ENCODE assay signal across 31 cellular contexts in genomic region chr2:74792282-74792681, GRCh38.
"Had no signal": no experiment of that assay in that cellular context is flagged by ENCODE, and none has a peak within 500 bp of the region (broad histone marks: within the 10 kb centered on the region; RNA-seq: fewer than 3 reads in every experiment).

No MANE protein-coding gene starts in this region.

- ATAC-seq: activated CD4-positive, alpha-beta T cell treated with anti-CD3 and anti-CD28 coated beads for 36 hours; activated CD4-positive, CD25-positive, alpha-beta regulatory T cell treated with anti-CD3 and anti-CD28 coated beads, Interleukin-2, amount 50 U/mL, for 24 hours; activated CD8-positive, alpha-beta T cell treated with anti-CD3 and anti-CD28 coated beads, Interleukin-2, amount 10 ng/mL, durations not matched to agents 7 days and 5 days; body of pancreas; Panc1; WTC11 had no signal

- H3K36me3 ChIP-seq: ascending aorta, SJSA1 had no signal

- H3K4me2 ChIP-seq: KMS-11, SK-N-SH had no signal

- H3K9me3 ChIP-seq: ascending aorta, body of pancreas, SJSA1 had no signal

- DNase-seq: activated CD4-positive, alpha-beta T cell treated with anti-CD3 and anti-CD28 coated beads for 36 hours; activated CD4-positive, alpha-beta T cell treated with anti-CD3 and anti-CD28 coated beads, Interleukin-2, amount 10 ng/mL, durations not matched to agents 7 days and 5 days; activated CD4-positive, alpha-beta T cell treated with anti-CD3 and anti-CD28 coated beads, Interleukin-2, amount 50 U/mL, for 48 hours; activated CD8-positive, alpha-beta T cell treated with anti-CD3 and anti-CD28 coated beads, Interleukin-2, amount 10 ng/mL, durations not matched to agents 7 days and 5 days; activated gamma-delta T cell; activated naive CD4-positive, alpha-beta T cell treated with Interleukin-2 at 50 U/mL for 16 hours; activated naive CD8-positive, alpha-beta T cell treated with anti-CD3 and anti-CD28 coated beads, Interleukin-2, amount 10 ng/mL, durations not matched to agents 7 days and 5 days; activated T-cell treated with anti-CD3 and anti-CD28 coated beads, Interleukin-2, amount 50 U/mL, for 24 hours; amygdala; body of pancreas; caudate nucleus; cerebellar nuclear complex; cortex of kidney; MM.1S; MV-4-11; NCI-H1092; NCI-H1436 treated with DMSO at 0.1 percent for 48 hours; NCI-H1694 treated with DMSO at 0.1 percent for 48 hours; NCI-H2081; NCI-H2227 treated with DMSO at 0.1 percent for 48 hours; NCI-H524 treated with DMSO at 0.1 percent for 48 hours; SHP77 treated with DMSO at 0.1 percent for 48 hours; SK-N-SH had no signal

- H3K27ac ChIP-seq: ascending aorta, body of pancreas, KMS-11, SJSA1 had no signal

- H3K27me3 ChIP-seq: ascending aorta, body of pancreas, SJSA1 had no signal

- H3K9ac ChIP-seq: KMS-11, SK-N-SH had no signal

- FAIRE-seq: bronchial epithelial cell, TTC549 had no signal

- H3K4me1 ChIP-seq: ascending aorta, body of pancreas, SJSA1 had no signal

- H3K4me3 ChIP-seq: ascending aorta, body of pancreas, SJSA1 had no signal
